Comparison of ENCODE assay signal across 6 cellular contexts in genomic region chr16:165218-165538, GRCh38. TPM values are rescaled to one million over a fixed set of nuclear protein-coding genes. Genes with fewer than 3 reads are reported as not detected.
DNase-seq lines count a peak whose midpoint lies in the region; ATAC-seq and TF ChIP-seq lines count a peak whose summit lies in the region.

No MANE protein-coding gene starts in this region.

- H3K4me3 Mint-ChIP-seq in mesothelial cell of epicardium, result peak overlapping the region; percentile 15

- BruUV-seq in PC-3 (replicated peaks; lab: Mats Ljungman, UMichigan), result no TSS peak

- H2AFZ ChIP-seq in PC-3 (ENCODE audit: low read length), result no peak overlapping the region

- no peak overlapping the region for H3K27ac Mint-ChIP-seq in mesothelial cell of epicardium

- no peak for ATAC-seq in PC-3

- no peaks in the 10 kb centered on the region for H3F3A ChIP-seq in PC-3 (ENCODE audit: low read length, unreplicated experiment)

- H3K4me1 ChIP-seq in PC-3 (ENCODE audit: insufficient read depth, low read length), result no peaks in the 10 kb centered on the region

- H3K9me3 Mint-ChIP-seq in mesothelial cell of epicardium, result no peaks in the 10 kb centered on the region

- DNase-seq in ELF-1 (ENCODE audit: low read depth, low spot score) (peak; percentile 61), WERI-Rb-1 (no peak), mesothelial cell of epicardium (ENCODE audit: low spot score in 2 of 2, unreplicated experiment in 2 of 2) (no peak), PC-3 (no peak), DMS79 treated with DMSO at 0.1 percent for 48 hours (lab: John Stamatoyannopoulos, UW) (no peak), SW 1271 (lab: John Stamatoyannopoulos, UW) (no peak)

- no peaks in the 10 kb centered on the region for H3K4me1 Mint-ChIP-seq in mesothelial cell of epicardium

- no peaks in the 10 kb centered on the region for H3K79me2 ChIP-seq in PC-3 (ENCODE audit: low read length)

- no peak overlapping the region for H3K27ac ChIP-seq in WERI-Rb-1
- H3K27ac ChIP-seq in PC-3 (ENCODE audit: low read length), result no peak overlapping the region

- TF ChIP-seq CTCF in WERI-Rb-1 (IDR thresholded peaks at IDR 0.05; ENCODE audit: low read depth, low read length) (no peak), mesothelial cell of epicardium (IDR thresholded peaks at IDR 0.05; ENCODE audit: unreplicated experiment) (no peak), PC-3 (conservative IDR thresholded peaks at IDR 0.05; ENCODE audit: low read depth, low read length) (no peak)

- POLR2A ChIA-PET in PC-3 (lab: Charles Lee; ENCODE audit: unreplicated experiment), result no interaction called here

- H4K20me1 ChIP-seq in PC-3 (ENCODE audit: low read length), result no peaks in the 10 kb centered on the region

- CTCF ChIA-PET in PC-3 (lab: Charles Lee), result no interaction called here

- no peaks in the 10 kb centered on the region for H3K36me3 Mint-ChIP-seq in mesothelial cell of epicardium

- H3K4me2 ChIP-seq in PC-3 (ENCODE audit: low read length), result no peak overlapping the region

- peaks cover 77% of the 10 kb centered on the region for H3K27me3 Mint-ChIP-seq in mesothelial cell of epicardium (ENCODE audit: low read depth)

- intact Hi-C loops in PC-3 (cut with micrococcal nuclease), result no loop called here

- peak overlapping the region; percentile 54 for H3K4me3 ChIP-seq in WERI-Rb-1 (ENCODE audit: low read depth, low read length)
- no peak overlapping the region for H3K4me3 ChIP-seq in PC-3 (ENCODE audit: low read length)

- H3K9me3 ChIP-seq in WERI-Rb-1 (ENCODE audit: severe bottlenecking) (no peaks in the 10 kb centered on the region), PC-3 (ENCODE audit: low read length) (no peaks in the 10 kb centered on the region)

- H3K36me3 ChIP-seq in WERI-Rb-1 (no peaks in the 10 kb centered on the region), PC-3 (ENCODE audit: low read depth, low read length) (no peaks in the 10 kb centered on the region)

- peaks cover 25% of the 10 kb centered on the region for H3K27me3 ChIP-seq in WERI-Rb-1 (ENCODE audit: insufficient read depth, low read depth, severe bottlenecking)
- H3K27me3 ChIP-seq in PC-3 (ENCODE audit: low read length), result peaks cover 20% of the 10 kb centered on the region

- no peaks in the 10 kb centered on the region for H3K9me2 ChIP-seq in PC-3 (replicated peaks; ENCODE audit: low read length)

- no peak overlapping the region for H3K9ac ChIP-seq in PC-3 (ENCODE audit: low read length)

RNA-seq across cellular contexts. Expression of gene HBM, which starts 0.6 kb away (rescaled TPM):
- total RNA-seq in mesothelial cell of epicardium, result not detected in 3 replicates
- not detected in 2 replicates for total RNA-seq in PC-3 (2014; rRNA removed)

RNA-seq across cellular contexts. Expression of gene HBA2, which starts 7.5 kb away (rescaled TPM):
- total RNA-seq in mesothelial cell of epicardium (not detected in 3 replicates), PC-3 (2014; rRNA removed) (not detected in 2 replicates)

RNA-seq across cellular contexts. Expression of gene HBA1, which starts 11.3 kb away (rescaled TPM):
- total RNA-seq in mesothelial cell of epicardium, result not detected in 3 replicates
- not detected in 2 replicates for total RNA-seq in PC-3 (2014; rRNA removed)

RNA-seq across cellular contexts. Expression of gene HBZ, which starts 12.7 kb away (rescaled TPM):
- not detected in 3 replicates for total RNA-seq in mesothelial cell of epicardium
- total RNA-seq in PC-3 (2014; rRNA removed), result not detected in 2 replicates

RNA-seq across cellular contexts. Expression of gene HBQ1, which starts 15.1 kb away (rescaled TPM):
- total RNA-seq in mesothelial cell of epicardium (0.60 to 1.1 TPM (median 0.91 TPM) in 3 replicates), PC-3 (2014; rRNA removed) (not detected in 2 replicates)
